In the genomic region with DNA sequence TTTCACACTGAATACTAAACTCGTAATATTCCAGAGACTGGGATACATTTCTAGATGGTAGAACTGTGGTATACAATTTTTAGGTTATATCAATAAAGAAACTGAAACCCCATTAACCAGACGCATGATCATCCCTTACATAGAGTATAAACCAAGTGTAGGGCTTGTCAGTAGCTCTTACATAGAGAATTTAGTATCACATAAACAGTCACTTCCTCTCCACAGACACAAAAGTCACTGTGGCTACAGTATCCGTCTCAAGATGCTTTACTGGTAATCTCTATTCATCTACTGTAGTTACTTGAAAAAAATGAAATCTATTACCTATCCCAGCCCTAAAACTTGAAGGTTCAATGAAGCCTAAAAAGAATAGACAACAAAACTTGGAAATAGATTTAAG, we compare ENCODE assay signal across 4 cellular contexts.
"Had no signal": no experiment of that assay in that cellular context is flagged by ENCODE, and none has a peak within 500 bp of the region (broad histone marks: within the 10 kb centered on the region; RNA-seq: fewer than 3 reads in every experiment).

No MANE protein-coding gene starts in this region.

- ATAC-seq: GM23338 had no signal

- DNase-seq: H9, HCEC 1CT, IMR-90 had no signal

- H3K4me2 ChIP-seq: GM23338 had no signal

- H3K4me3 ChIP-seq: GM23338 had no signal

- H2AFZ ChIP-seq: GM23338 had no signal
